In genomic region chr16:65648111-65648510, GRCh38 we compare ENCODE assay signal across 9 cellular contexts.
"Had no signal": no experiment of that assay in that cellular context is flagged by ENCODE, and none has a peak within 500 bp of the region (broad histone marks: within the 10 kb centered on the region; RNA-seq: fewer than 3 reads in every experiment).

No MANE protein-coding gene starts in this region.

- ATAC-seq: HCT116, K562 had no signal

- H3K9me3 ChIP-seq: HAP-1 had no signal

- H3K4me3 ChIP-seq: GM23248, HAP-1, K562 had no signal

- H3K9ac ChIP-seq: GM23248 had no signal

- H2AFZ ChIP-seq: GM23248 had no signal

- FAIRE-seq: K562 had no signal

- DNase-seq: GM23248, GOT3, H7, IMR-90, KG1 had no signal

- H3K36me3 ChIP-seq: HAP-1 had no signal

- H3K27ac ChIP-seq: GM23248, HL-60 had no signal

- H3K4me1 ChIP-seq: HAP-1 had no signal
